ENCODE assay signal across 9 cellular contexts in the genomic region with DNA sequence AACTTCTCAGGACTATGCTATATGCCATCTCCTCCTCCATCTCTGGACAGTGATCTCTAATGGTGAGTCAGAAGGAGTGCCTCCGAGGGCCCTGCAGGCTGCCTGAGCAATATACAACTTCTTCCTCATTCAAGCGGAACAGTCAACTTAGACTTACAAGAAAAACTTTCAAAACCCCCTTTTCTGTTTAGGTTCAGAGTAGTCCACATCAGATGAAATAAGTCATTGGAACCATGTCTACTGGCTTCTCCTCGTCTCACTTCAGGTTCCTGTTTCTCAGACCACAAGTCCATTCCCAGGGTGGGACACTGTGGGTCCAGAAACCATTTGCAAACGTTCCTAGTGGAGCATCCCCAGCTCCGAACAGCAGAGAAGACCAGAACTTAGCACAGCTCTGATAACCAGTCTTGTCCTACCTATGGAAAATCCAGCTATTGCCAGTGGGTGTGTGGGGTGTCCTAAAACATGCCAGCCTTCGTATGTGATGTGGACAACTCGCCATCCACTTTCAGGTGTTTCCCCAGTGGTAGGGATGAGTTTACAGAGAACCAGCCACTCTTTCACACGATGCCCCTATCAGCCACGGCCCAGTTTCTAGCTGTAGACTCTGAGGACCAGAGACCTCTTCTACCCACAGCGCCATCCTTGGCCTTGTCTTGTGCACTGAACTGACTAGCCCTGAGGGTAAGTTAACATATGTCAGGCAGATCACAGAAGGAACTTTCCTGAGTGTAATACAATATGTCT. TPM values are rescaled to one million over a fixed set of nuclear protein-coding genes. Genes with fewer than 3 reads are reported as not detected.
DNase-seq lines count a peak whose midpoint lies in the region; ATAC-seq and TF ChIP-seq lines count a peak whose summit lies in the region.
"Had no signal": no experiment of that assay in that cellular context is flagged by ENCODE, and none has a peak within 500 bp of the region (broad histone marks: within the 10 kb centered on the region; RNA-seq: fewer than 3 reads in every experiment).

No MANE protein-coding gene starts in this region.

- no peaks in the 10 kb centered on the region for H3K27me3 ChIP-seq in CD4-positive, CD25-positive, alpha-beta regulatory T cell (ENCODE audit: control insufficient read depth, insufficient read depth, low read length)
- no peaks in the 10 kb centered on the region for H3K27me3 ChIP-seq in prostate gland (replicated peaks; ENCODE audit: insufficient read depth)

- no peak overlapping the region for H3K4me3 ChIP-seq in CD4-positive, CD25-positive, alpha-beta regulatory T cell (ENCODE audit: low read depth, low read length)
- no peak overlapping the region for H3K4me3 ChIP-seq in prostate gland
- H3K4me3 ChIP-seq: lung had no signal

- H3K27ac ChIP-seq in CD4-positive, CD25-positive, alpha-beta regulatory T cell (ENCODE audit: insufficient read depth, low read length, poor library complexity, severe bottlenecking) = peak overlapping the region; percentile 14
- H3K27ac ChIP-seq in prostate gland = no peak overlapping the region

- no peaks in the 10 kb centered on the region for H3K9me3 ChIP-seq in CD4-positive, CD25-positive, alpha-beta regulatory T cell (ENCODE audit: control insufficient read depth in 2 of 2, low read length in 2 of 2)
- H3K9me3 ChIP-seq in T-helper 17 cell (ENCODE audit: control insufficient read depth, low read length, poor library complexity, severe bottlenecking) (no peaks in the 10 kb centered on the region), prostate gland (no peaks in the 10 kb centered on the region)

- 88% methylated on average over 10 of the region's 10 CpGs for WGBS in prostate gland

- H3K4me1 ChIP-seq in CD4-positive, CD25-positive, alpha-beta regulatory T cell (ENCODE audit: control insufficient read depth, insufficient read depth, low read length, poor library complexity, severe bottlenecking) = no peaks in the 10 kb centered on the region
- no peaks in the 10 kb centered on the region for H3K4me1 ChIP-seq in prostate gland (replicated peaks)

- H3K4me3 Mint-ChIP-seq in CD4-positive, CD25-positive, alpha-beta regulatory T cell = no peak overlapping the region
- H3K4me3 Mint-ChIP-seq in T-helper 17 cell = no peak overlapping the region

- H3K27ac Mint-ChIP-seq in CD4-positive, CD25-positive, alpha-beta regulatory T cell = peak overlapping the region; percentile 30 to 85 (median 65)
- no peak overlapping the region for H3K27ac Mint-ChIP-seq in T-helper 17 cell

- TF ChIP-seq CTCF in prostate gland (IDR thresholded peaks at IDR 0.05) = no peak

- H3K36me3 Mint-ChIP-seq in CD4-positive, CD25-positive, alpha-beta regulatory T cell = peaks cover 75% of the 10 kb centered on the region
- peaks cover 11% of the 10 kb centered on the region for H3K36me3 Mint-ChIP-seq in T-helper 17 cell (ENCODE audit: low read depth)

- ATAC-seq in CD4-positive, CD25-positive, alpha-beta regulatory T cell (ENCODE audit: low read depth in 2 of 2) = peak; percentile 52 to 61
- peak; percentile 55 for ATAC-seq in GM19324 (IDR thresholded peaks at IDR 0.05; ENCODE audit: low FRiP score, unreplicated experiment)
- ATAC-seq in HG03060 (IDR thresholded peaks at IDR 0.05; ENCODE audit: low read depth, unreplicated experiment) = peak; percentile 54
- peak; percentile 39 for ATAC-seq in T-helper 17 cell

- H3K36me3 ChIP-seq in CD4-positive, CD25-positive, alpha-beta regulatory T cell (ENCODE audit: control insufficient read depth, insufficient read depth, low read length) = peaks cover 84% of the 10 kb centered on the region
- no peaks in the 10 kb centered on the region for H3K36me3 ChIP-seq in prostate gland

- H3K4me1 Mint-ChIP-seq in CD4-positive, CD25-positive, alpha-beta regulatory T cell = peaks cover 12 to 65% (median 13%) of the 10 kb centered on the region in 4 donors
- peaks cover 26% of the 10 kb centered on the region for H3K4me1 Mint-ChIP-seq in T-helper 17 cell

- no peaks in the 10 kb centered on the region for H3K27me3 Mint-ChIP-seq in CD4-positive, CD25-positive, alpha-beta regulatory T cell
- H3K27me3 Mint-ChIP-seq in T-helper 17 cell = no peaks in the 10 kb centered on the region

- DNase-seq in CD4-positive, CD25-positive, alpha-beta regulatory T cell = no peak
- DNase-seq in T-helper 17 cell (no peak), NCI-H2107 (lab: John Stamatoyannopoulos, UW) (no peak), NCI-H1694 (lab: John Stamatoyannopoulos, UW) (no peak), NCI-H2107 treated with DMSO at 0.1 percent for 48 hours (lab: John Stamatoyannopoulos, UW; ENCODE audit: unreplicated experiment) (no peak), prostate gland (ENCODE audit: low spot score) (no peak)

- H3K9me3 Mint-ChIP-seq in CD4-positive, CD25-positive, alpha-beta regulatory T cell = peaks cover 0 to 1% (median 0%) of the 10 kb centered on the region in 7 donors

- intact Hi-C loops in prostate gland (cut with DNase I) = no loop called here

- TF ChIP-seq POLR2A in prostate gland (IDR thresholded peaks at IDR 0.05) = no peak

RNA-seq across cellular contexts. Expression of a gene that starts 32.7 kb away (rescaled TPM):
- total RNA-seq in CD4-positive, CD25-positive, alpha-beta regulatory T cell = 14.1 TPM
- polyA plus RNA-seq in CD4-positive, CD25-positive, alpha-beta regulatory T cell = 1 to 10 TPM; 3.4 to 6.9 (median 6.2) TPM
- total RNA-seq in T-helper 17 cell = 10 to 100 TPM in 1 of 2 donors, 1 to 10 TPM in 1; 9.9 to 10.8 TPM
- 1 to 10 TPM; 6.6 to 6.9 TPM for total RNA-seq in prostate gland

RNA-seq across cellular contexts. Expression of a gene that starts 54.1 kb away (rescaled TPM):
- total RNA-seq in CD4-positive, CD25-positive, alpha-beta regulatory T cell = 290 TPM
- 100 to 1,000 TPM; 144 to 201 (median 191) TPM for polyA plus RNA-seq in CD4-positive, CD25-positive, alpha-beta regulatory T cell
- 100 to 1,000 TPM; 150 to 163 TPM for total RNA-seq in T-helper 17 cell
- 100 to 1,000 TPM in 1 of 2 donors, 10 to 100 TPM in 1; 20.5 to 175 TPM for total RNA-seq in prostate gland
